In genomic region chr10:62082729-62083412, GRCh38 we compare ENCODE assay signal across 8 cellular contexts.
A peak's percentile ranks its signal among the peaks of the same experiment; 100 is the strongest.
DNase-seq lines count a peak whose midpoint lies in the region; ATAC-seq and TF ChIP-seq lines count a peak whose summit lies in the region.

No MANE protein-coding gene starts in this region.

- peak overlapping the region; percentile 72 for H3K9ac ChIP-seq in Karpas-422 (ENCODE audit: low read length)

- H2AFZ ChIP-seq in Karpas-422 (ENCODE audit: low read length), result peak overlapping the region; percentile 70

- peaks cover 17 to 20% of the 10 kb centered on the region in 2 donors for H3K36me3 Mint-ChIP-seq in CD14-positive monocyte
- peaks cover 27 to 82% of the 10 kb centered on the region in 2 donors for H3K36me3 Mint-ChIP-seq in activated naive CD4-positive, alpha-beta T cell treated with anti-CD3 and anti-CD28 coated beads, Interleukin-2, amount 50 U/mL, for 72 hours

- H3K27ac Mint-ChIP-seq in CD14-positive monocyte, result peak overlapping the region; percentile 87 to 97 (median 92)
- H3K27ac Mint-ChIP-seq in activated naive CD4-positive, alpha-beta T cell treated with anti-CD3 and anti-CD28 coated beads, Interleukin-2, amount 50 U/mL, for 72 hours, result peak overlapping the region; percentile 87 to 92

- peak overlapping the region; percentile 94 for H3K27ac ChIP-seq in Karpas-422 (ENCODE audit: low read length)
- peak overlapping the region; percentile 99 for H3K27ac ChIP-seq in right cardiac atrium (ENCODE audit: low read length)

- peak overlapping the region; percentile 69 for H3K4me2 ChIP-seq in Karpas-422 (ENCODE audit: low read depth, low read length, poor library complexity, severe bottlenecking)

- no peaks in the 10 kb centered on the region for H3K9me3 ChIP-seq in Karpas-422 (ENCODE audit: low read length)
- no peaks in the 10 kb centered on the region for H3K9me3 ChIP-seq in right cardiac atrium (ENCODE audit: control insufficient read depth, low read length)

- no peaks in the 10 kb centered on the region for H3K27me3 ChIP-seq in Karpas-422 (ENCODE audit: low read length)
- no peaks in the 10 kb centered on the region for H3K27me3 ChIP-seq in right cardiac atrium (ENCODE audit: control insufficient read depth, insufficient read depth)

- no peaks in the 10 kb centered on the region for H3K79me2 ChIP-seq in Karpas-422 (ENCODE audit: low read length)

- no peaks in the 10 kb centered on the region for H3K9me3 Mint-ChIP-seq in CD14-positive monocyte
- peaks cover 0 to 10% of the 10 kb centered on the region in 2 donors for H3K9me3 Mint-ChIP-seq in activated naive CD4-positive, alpha-beta T cell treated with anti-CD3 and anti-CD28 coated beads, Interleukin-2, amount 50 U/mL, for 72 hours

- no peaks in the 10 kb centered on the region for H4K20me1 ChIP-seq in Karpas-422 (ENCODE audit: insufficient read depth, low read depth, low read length)

- H3K27me3 Mint-ChIP-seq in CD14-positive monocyte (ENCODE audit: low read depth in 3 of 3), result no peaks in the 10 kb centered on the region

- peak; percentile 40 for ATAC-seq in GM19468 (IDR thresholded peaks at IDR 0.05; ENCODE audit: extremely low read depth, unreplicated experiment)
- ATAC-seq in activated naive CD4-positive, alpha-beta T cell treated with anti-CD3 and anti-CD28 coated beads, Interleukin-2, amount 50 U/mL, for 72 hours, result peak; percentile 73 to 82
- peak; percentile 61 for ATAC-seq in right cardiac atrium

- H3K9me2 ChIP-seq in Karpas-422 (replicated peaks; ENCODE audit: insufficient read depth, low read length), result no peaks in the 10 kb centered on the region

- H3K4me1 ChIP-seq in Karpas-422 (ENCODE audit: low read length) (peaks cover 79% of the 10 kb centered on the region), right cardiac atrium (ENCODE audit: control insufficient read depth, insufficient read depth, low read length) (peaks cover 6% of the 10 kb centered on the region)

- 8% methylated on average over 7 of the region's 7 CpGs for WGBS in right cardiac atrium

- H3K4me3 ChIP-seq in Karpas-422 (ENCODE audit: low read length) (peak overlapping the region; percentile 52), right cardiac atrium (ENCODE audit: low read length) (peak overlapping the region; percentile 17)

- H3K4me3 Mint-ChIP-seq in CD14-positive monocyte, result peak overlapping the region; percentile 64 to 75

- intact Hi-C loops in CD14-positive monocyte (cut with micrococcal nuclease), result no loop called here
- intact Hi-C loops in right cardiac atrium (cut with DNase I), result loop anchor here in 1 of 4 donors (5.0 kb wide), 1 partner anchor 36 kb away; no protein-coding TSS in a partner anchor

- H3K36me3 ChIP-seq in Karpas-422 (ENCODE audit: insufficient read depth, low read length), result no peaks in the 10 kb centered on the region

- H3K4me1 Mint-ChIP-seq in CD14-positive monocyte, result peaks cover 34% of the 10 kb centered on the region

- TF ChIP-seq CTCF in CD14-positive monocyte (IDR thresholded peaks at IDR 0.05), result no peak

- DNase-seq in CD14-positive monocyte (ENCODE audit: low spot score) (no peak), Karpas-422 (peak; percentile 83), right cardiac atrium (peak in 1 of 3 donors; percentile 68), putamen (ENCODE audit: low spot score) (no peak), epidermal melanocyte (ENCODE audit: insufficient read length, low spot score) (no peak)
- no peak for DNase-seq in activated naive CD4-positive, alpha-beta T cell treated with anti-CD3 and anti-CD28 coated beads, Interleukin-2, amount 50 U/mL, for 72 hours (ENCODE audit: low spot score in 2 of 2)
- DNase-seq in stimulated activated CD8-positive, alpha-beta memory T cell treated with anti-CD3 and anti-CD28 coated beads, Interleukin-7, amount 100 ng/mL, for 24 hours (ENCODE audit: low read depth), result peak; percentile 20

Comparison
In these comparisons a context has a peak if more than half of its experiments do, and no peak if none do; other contexts are left out.
1. DNase-seq: peak in Karpas-422 (single experiment) and stimulated activated CD8-positive, alpha-beta memory T cell treated with anti-CD3 and anti-CD28 coated beads, Interleukin-7, amount 100 ng/mL, for 24 hours (single experiment); none in CD14-positive monocyte (single experiment), activated naive CD4-positive, alpha-beta T cell treated with anti-CD3 and anti-CD28 coated beads, Interleukin-2, amount 50 U/mL, for 72 hours (0 of 2), putamen (single experiment) and epidermal melanocyte (single experiment).
2. Peak in every context shown above with its lines, with median percentiles within 50 percentile points of each other: ATAC-seq.